ENCODE assay signal across 10 cellular contexts in the genomic region with DNA sequence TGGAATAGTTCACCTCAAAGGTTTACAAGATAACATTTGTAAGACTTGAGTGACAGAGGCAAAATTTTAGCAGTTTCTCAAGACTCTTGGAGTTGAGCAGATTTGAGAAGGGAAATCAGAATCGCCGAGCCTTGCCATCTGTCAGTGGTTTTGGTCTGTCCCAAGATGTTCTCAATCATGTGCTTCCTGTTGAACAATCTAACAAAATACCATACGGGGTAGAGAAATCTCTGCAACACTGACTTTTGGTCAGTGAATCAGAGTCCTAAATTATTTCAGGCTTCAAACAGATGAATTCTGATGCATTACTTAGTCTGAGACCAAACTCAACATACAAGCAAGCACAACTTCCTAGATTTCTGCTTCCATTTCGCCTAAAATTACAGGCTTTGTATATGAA. TPM values are rescaled to one million over a fixed set of nuclear protein-coding genes. Genes with fewer than 3 reads are reported as not detected.
DNase-seq lines count a peak whose midpoint lies in the region; ATAC-seq and TF ChIP-seq lines count a peak whose summit lies in the region.
"Had no signal": no experiment of that assay in that cellular context is flagged by ENCODE, and none has a peak within 500 bp of the region (broad histone marks: within the 10 kb centered on the region; RNA-seq: fewer than 3 reads in every experiment).

No MANE protein-coding gene starts in this region.

- no peak for TF ChIP-seq CTCF in spleen (IDR thresholded peaks at IDR 0.05 in 8 of 11, conservative IDR thresholded peaks at IDR 0.05 in 3 of 11)

- peak overlapping the region in 5 of 8 donors; percentile 1 to 94 (median 80) for H3K4me3 ChIP-seq in spleen

- H3K9me3 ChIP-seq in spleen, result no peaks in the 10 kb centered on the region

- H3K27me3 ChIP-seq in spleen (replicated peaks in 1 of 7), result peaks cover 0 to 27% (median 0%) of the 10 kb centered on the region in 7 donors

- H3K4me1 ChIP-seq in spleen, result peaks cover 14 to 89% (median 64%) of the 10 kb centered on the region in 6 donors

- intact Hi-C loops in spleen (cut with DNase I; ENCODE audit: low total_unique reads), result no loop called here

- H3K27ac ChIP-seq in spleen, result peak overlapping the region; percentile 9 to 95 (median 93)
- H3K27ac ChIP-seq: KMS-11 had no signal

- WGBS in spleen, 5 donors, result 22 to 44% (median 31%) methylated on average over 4 of the region's 4 CpGs

- DNase-seq in HCEC 1CT, result peak; percentile 82
- DNase-seq in SKM-1 treated with dmso at 0.1 percent for 144 hours (lab: John Stamatoyannopoulos, UW; ENCODE audit: unreplicated experiment), result peak; percentile 78
- DNase-seq in foreskin melanocyte, result peak; percentile 8
- DNase-seq in spleen, result no peak
- DNase-seq in activated naive CD4-positive, alpha-beta T cell treated with Interleukin-2 at 50 U/mL for 16 hours, result no peak
- no peak for DNase-seq in stimulated activated CD4-positive, alpha-beta T cell treated with anti-CD3 and anti-CD28 coated beads, Interleukin-2, amount 100 ng/mL, for 48 hours
- no peak for DNase-seq in activated CD4-positive, alpha-beta T cell treated with anti-CD3 and anti-CD28 coated beads for 48 hours

- no peak for ATAC-seq in HG03460 (IDR thresholded peaks at IDR 0.05; ENCODE audit: unreplicated experiment)
- ATAC-seq: natural killer cell treated with Interleukin-12 subunit alpha and Interleukin-12 subunit beta and Interleukin-15 and Interleukin-18, amount 100 ng/mL, for 72 hours had no signal

- no peak for TF ChIP-seq POLR2A in spleen (IDR thresholded peaks at IDR 0.05)

- no peaks in the 10 kb centered on the region for H3K36me3 ChIP-seq in spleen

RNA-seq across cellular contexts. Expression of gene KCTD12, which starts 3.8 kb away (rescaled TPM):
- 100 to 1,000 TPM in 3 of 7 donors, 10 to 100 TPM in 4; 52.8 to 164 (median 89.1) TPM for total RNA-seq in spleen
- polyA plus RNA-seq in spleen, result 10 to 100 TPM; 13.4 to 29.4 (median 22.0) TPM

Comparison
In these comparisons a context has a peak if more than half of its experiments do, and no peak if none do; other contexts are left out.
1. DNase-seq: peak in HCEC 1CT (single experiment), SKM-1 treated with dmso at 0.1 percent for 144 hours (single experiment) and foreskin melanocyte (single experiment); none in spleen (single experiment), activated naive CD4-positive, alpha-beta T cell treated with Interleukin-2 at 50 U/mL for 16 hours (single experiment), stimulated activated CD4-positive, alpha-beta T cell treated with anti-CD3 and anti-CD28 coated beads, Interleukin-2, amount 100 ng/mL, for 48 hours (0 of 2) and activated CD4-positive, alpha-beta T cell treated with anti-CD3 and anti-CD28 coated beads for 48 hours (single experiment).